Comparison of ENCODE assay signal across 9 cellular contexts in genomic region chr4:88858752-88859151, GRCh38.
DNase-seq lines count a peak whose midpoint lies in the region; ATAC-seq and TF ChIP-seq lines count a peak whose summit lies in the region.
"Had no signal": no experiment of that assay in that cellular context is flagged by ENCODE, and none has a peak within 500 bp of the region (broad histone marks: within the 10 kb centered on the region; RNA-seq: fewer than 3 reads in every experiment).

No MANE protein-coding gene starts in this region.

- in situ Hi-C loops in transverse colon (cut with MboI; ENCODE audit: low pct_ligation_motif_present in 1 of 4, low pct_unique_long_range_greater_than_20kb in 1 of 4, low sequenced_read_pairs in 3 of 4), result no loop called here

- CTCF ChIA-PET in Calu3 (lab: Charles Lee), result no interaction called here

- no peaks in the 10 kb centered on the region for H3K9me3 Mint-ChIP-seq in Calu3 (ENCODE audit: low read depth, unreplicated experiment)

- ATAC-seq in GM19372 (IDR thresholded peaks at IDR 0.05; ENCODE audit: low read depth, unreplicated experiment), result peak; percentile 96
- peak; percentile 93 for ATAC-seq in HG03066 (IDR thresholded peaks at IDR 0.05; ENCODE audit: low read depth, unreplicated experiment)
- ATAC-seq: HCT116 had no signal

- H3K9me3 ChIP-seq in smooth muscle cell (replicated peaks; ENCODE audit: low read depth), result no peaks in the 10 kb centered on the region
- no peaks in the 10 kb centered on the region for H3K9me3 ChIP-seq in transverse colon

- no peak overlapping the region for H3K9ac ChIP-seq in smooth muscle cell (ENCODE audit: low read depth)

- no peak for TF ChIP-seq EP300 in transverse colon (IDR thresholded peaks at IDR 0.05; ENCODE audit: low read depth)

- no peak overlapping the region for H2AFZ ChIP-seq in smooth muscle cell (ENCODE audit: low read depth)

- no peaks in the 10 kb centered on the region for H3K36me3 Mint-ChIP-seq in Calu3 (ENCODE audit: insufficient read depth, unreplicated experiment)

- H3K27me3 ChIP-seq in smooth muscle cell (ENCODE audit: low read depth) (no peaks in the 10 kb centered on the region), transverse colon (no peaks in the 10 kb centered on the region)

- peak overlapping the region; percentile 22 for H3K27ac ChIP-seq in smooth muscle cell (ENCODE audit: low read depth)
- H3K27ac ChIP-seq in transverse colon, result peak overlapping the region in 1 of 4 donors; percentile 58

- DNase-seq in SKM-1 (lab: John Stamatoyannopoulos, UW; ENCODE audit: unreplicated experiment), result peak; percentile 88
- DNase-seq in smooth muscle cell (lab: John Stamatoyannopoulos, UW; ENCODE audit: unreplicated experiment), result no peak
- DNase-seq in mucosa of gallbladder (ENCODE audit: low spot score), result no peak
- DNase-seq in Calu3, result no peak
- no peak for DNase-seq in transverse colon
- no peak for DNase-seq in COLO668 (lab: John Stamatoyannopoulos, UW; ENCODE audit: unreplicated experiment)

- H4K20me1 ChIP-seq in smooth muscle cell (ENCODE audit: low read depth), result no peaks in the 10 kb centered on the region

- H3K4me2 ChIP-seq in smooth muscle cell, result no peak overlapping the region

- no peak for TF ChIP-seq POLR2A in transverse colon (IDR thresholded peaks at IDR 0.05)

- H3K27ac Mint-ChIP-seq in Calu3 (ENCODE audit: unreplicated experiment), result no peak overlapping the region

- H3K36me3 ChIP-seq in smooth muscle cell (ENCODE audit: low read depth), result no peaks in the 10 kb centered on the region
- H3K36me3 ChIP-seq in transverse colon, result no peaks in the 10 kb centered on the region

- no peaks in the 10 kb centered on the region for H3K27me3 Mint-ChIP-seq in Calu3 (ENCODE audit: unreplicated experiment)

- 93% methylated on average over 2 of the region's 2 CpGs for WGBS in smooth muscle cell (ENCODE audit: low lambda C conversion rate)
- 68 to 80% methylated on average over 2 of the region's 2 CpGs for WGBS in transverse colon (ENCODE audit: low coverage in 1 of 2), 2 donors

- TF ChIP-seq CTCF in smooth muscle cell (IDR thresholded peaks at IDR 0.05; ENCODE audit: borderline replicate concordance, insufficient read depth, poor library complexity, severe bottlenecking), result no peak
- no peak for TF ChIP-seq CTCF in Calu3 (IDR thresholded peaks at IDR 0.05; ENCODE audit: unreplicated experiment)
- no peak for TF ChIP-seq CTCF in transverse colon (IDR thresholded peaks at IDR 0.05)

- intact Hi-C loops in Calu3 (cut with micrococcal nuclease; ENCODE audit: unreplicated experiment) (no loop called here), transverse colon (cut with DNase I; ENCODE audit: low total_unique reads) (no loop called here)

- peaks cover 6% of the 10 kb centered on the region for H3K4me1 ChIP-seq in smooth muscle cell (ENCODE audit: low read depth)
- H3K4me1 ChIP-seq in transverse colon, result peaks cover 0 to 20% (median 2%) of the 10 kb centered on the region in 4 donors

- H3K4me3 ChIP-seq in smooth muscle cell (no peak overlapping the region), transverse colon (no peak overlapping the region)

- no peaks in the 10 kb centered on the region for H3K79me2 ChIP-seq in smooth muscle cell (ENCODE audit: low read depth)

- no peak overlapping the region for H3K4me3 Mint-ChIP-seq in Calu3 (ENCODE audit: low read depth, unreplicated experiment)

- H3K4me1 Mint-ChIP-seq in Calu3 (ENCODE audit: low read depth, unreplicated experiment), result no peaks in the 10 kb centered on the region

- BruUV-seq in Calu3 (replicated peaks; lab: Mats Ljungman, UMichigan), result no TSS peak

- H3F3A ChIP-seq in smooth muscle cell (ENCODE audit: low read depth), result no peaks in the 10 kb centered on the region
